In the genomic region with DNA sequence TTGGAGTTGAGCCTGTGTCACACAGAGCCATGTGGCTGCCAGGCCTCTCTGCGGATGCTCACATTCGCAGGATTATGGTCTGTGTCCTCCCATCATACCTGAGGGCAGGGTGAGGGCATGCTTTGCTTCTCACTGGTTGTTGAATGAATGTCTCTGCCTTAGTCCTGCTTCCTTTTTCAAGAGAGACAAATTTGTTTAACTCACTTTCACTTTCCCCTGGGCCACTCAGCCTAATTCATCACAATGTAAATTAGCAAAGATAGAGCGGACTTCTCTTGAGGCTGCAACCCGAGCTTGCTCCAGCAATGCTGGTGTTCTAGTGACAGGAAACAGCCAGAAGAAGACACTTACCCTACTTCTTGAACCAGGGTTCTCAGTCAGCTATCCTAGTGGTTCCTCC, we compare ENCODE assay signal across 2 cellular contexts.
TF ChIP-seq lines count a peak whose summit lies in the region.

No MANE protein-coding gene starts in this region.

TF ChIP-seq in SK-N-SH, 30 proteins besides CTCF, POLR2A, EP300 and RAD21 (continued from another document):
- TF ChIP-seq TEAD4 (IDR thresholded peaks at IDR 0.05; ENCODE audit: borderline replicate concordance, insufficient read depth): no peak
- no peak for TF ChIP-seq POLR2AphosphoS5 (IDR thresholded peaks at IDR 0.05; ENCODE audit: low read depth, low read length)
- TF ChIP-seq RCOR1 (IDR thresholded peaks at IDR 0.05; ENCODE audit: low read length): no peak
- no peak for TF ChIP-seq ELF1 (IDR thresholded peaks at IDR 0.05)
- TF ChIP-seq FOSL2 (IDR thresholded peaks at IDR 0.05; ENCODE audit: borderline replicate concordance, low read depth): no peak
- TF ChIP-seq, protein P1, sequence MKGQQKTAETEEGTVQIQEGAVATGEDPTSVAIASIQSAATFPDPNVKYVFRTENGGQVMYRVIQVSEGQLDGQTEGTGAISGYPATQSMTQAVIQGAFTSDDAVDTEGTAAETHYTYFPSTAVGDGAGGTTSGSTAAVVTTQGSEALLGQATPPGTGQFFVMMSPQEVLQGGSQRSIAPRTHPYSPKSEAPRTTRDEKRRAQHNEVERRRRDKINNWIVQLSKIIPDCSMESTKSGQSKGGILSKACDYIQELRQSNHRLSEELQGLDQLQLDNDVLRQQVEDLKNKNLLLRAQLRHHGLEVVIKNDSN (IDR thresholded peaks at IDR 0.05; ENCODE audit: borderline replicate concordance, low read depth): no peak
- TF ChIP-seq EZH2phosphoT487 (IDR thresholded peaks at IDR 0.05; ENCODE audit: borderline replicate concordance, low read depth): no peak
- TF ChIP-seq NRF1 (IDR thresholded peaks at IDR 0.05; ENCODE audit: low read depth, low read length): no peak
- no peak for TF ChIP-seq RFX5 (IDR thresholded peaks at IDR 0.05; ENCODE audit: low read length)
- TF ChIP-seq REST (IDR thresholded peaks at IDR 0.05; ENCODE audit: low read depth, low read length): no peak
- no peak for TF ChIP-seq YY1 (IDR thresholded peaks at IDR 0.05; ENCODE audit: low read depth)
TF ChIP-seq in SK-N-SH: peak in this region for 0.

TF ChIP-seq in SK-N-SH treated with all-trans-retinoic acid at 6 μM for 48 hours, 23 proteins besides CTCF, POLR2A, EP300 and RAD21:
- TF ChIP-seq, protein P2, sequence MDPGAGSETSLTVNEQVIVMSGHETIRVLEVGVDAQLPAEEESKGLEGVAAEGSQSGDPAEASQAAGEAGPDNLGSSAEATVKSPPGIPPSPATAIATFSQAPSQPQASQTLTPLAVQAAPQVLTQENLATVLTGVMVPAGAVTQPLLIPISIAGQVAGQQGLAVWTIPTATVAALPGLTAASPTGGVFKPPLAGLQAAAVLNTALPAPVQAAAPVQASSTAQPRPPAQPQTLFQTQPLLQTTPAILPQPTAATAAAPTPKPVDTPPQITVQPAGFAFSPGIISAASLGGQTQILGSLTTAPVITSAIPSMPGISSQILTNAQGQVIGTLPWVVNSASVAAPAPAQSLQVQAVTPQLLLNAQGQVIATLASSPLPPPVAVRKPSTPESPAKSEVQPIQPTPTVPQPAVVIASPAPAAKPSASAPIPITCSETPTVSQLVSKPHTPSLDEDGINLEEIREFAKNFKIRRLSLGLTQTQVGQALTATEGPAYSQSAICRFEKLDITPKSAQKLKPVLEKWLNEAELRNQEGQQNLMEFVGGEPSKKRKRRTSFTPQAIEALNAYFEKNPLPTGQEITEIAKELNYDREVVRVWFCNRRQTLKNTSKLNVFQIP (CRISPR knock-in tag; IDR thresholded peaks at IDR 0.05; ENCODE audit: borderline replicate concordance, low read depth): no peak
- TF ChIP-seq ZNF70 (CRISPR knock-in tag; IDR thresholded peaks at IDR 0.05) (no peak), ZNF565 (CRISPR knock-in tag; conservative IDR thresholded peaks at IDR 0.05; ENCODE audit: low read depth) (no peak), RARB (CRISPR knock-in tag; IDR thresholded peaks at IDR 0.05) (no peak)
TF ChIP-seq in SK-N-SH treated with all-trans-retinoic acid at 6 μM for 48 hours: peak in this region for 0.
